10 cellular contexts compared by ENCODE assay signal in genomic region chr18:66749030-66749429, GRCh38.
DNase-seq lines count a peak whose midpoint lies in the region; ATAC-seq and TF ChIP-seq lines count a peak whose summit lies in the region.
"Had no signal": no experiment of that assay in that cellular context is flagged by ENCODE, and none has a peak within 500 bp of the region (broad histone marks: within the 10 kb centered on the region; RNA-seq: fewer than 3 reads in every experiment).

No MANE protein-coding gene starts in this region.

- no peak overlapping the region for H3K27ac Mint-ChIP-seq in activated CD8-positive, alpha-beta memory T cell treated with anti-CD3 and anti-CD28 coated beads, Interleukin-2, amount 10 ng/mL, durations not matched to agents 7 days and 5 days
- H3K27ac Mint-ChIP-seq: effector memory CD8-positive, alpha-beta T cell; nephron had no signal

- peak; percentile 12 for TF ChIP-seq CTCF in choroid plexus epithelial cell (conservative IDR thresholded peaks at IDR 0.05; ENCODE audit: low read depth, low read length)

- peak; percentile 57 for DNase-seq in COLO829 (ENCODE audit: low spot score)
- peak; percentile 0 to 42 for DNase-seq in NCI-H526 (lab: John Stamatoyannopoulos, UW)
- peak; percentile 20 for DNase-seq in choroid plexus epithelial cell (ENCODE audit: low read depth)
- DNase-seq in lung microvascular endothelial cell (ENCODE audit: low read depth in 2 of 2) = peak; percentile 3 to 59
- DNase-seq in NCI-H187 (lab: John Stamatoyannopoulos, UW) = no peak
- no peak for DNase-seq in activated CD8-positive, alpha-beta memory T cell treated with anti-CD3 and anti-CD28 coated beads, Interleukin-2, amount 10 ng/mL, durations not matched to agents 7 days and 5 days
- DNase-seq: effector memory CD8-positive, alpha-beta T cell had no signal

- H3K4me3 Mint-ChIP-seq in activated CD8-positive, alpha-beta memory T cell treated with anti-CD3 and anti-CD28 coated beads, Interleukin-2, amount 10 ng/mL, durations not matched to agents 7 days and 5 days = no peak overlapping the region
- H3K4me3 Mint-ChIP-seq: effector memory CD8-positive, alpha-beta T cell; nephron had no signal

- no peak overlapping the region for H3K4me3 ChIP-seq in choroid plexus epithelial cell (ENCODE audit: low read depth, low read length)

- H3K9me3 Mint-ChIP-seq in activated CD8-positive, alpha-beta memory T cell treated with anti-CD3 and anti-CD28 coated beads, Interleukin-2, amount 10 ng/mL, durations not matched to agents 7 days and 5 days (ENCODE audit: low read depth) = peaks cover 2% of the 10 kb centered on the region
- H3K9me3 Mint-ChIP-seq: nephron had no signal

- no peaks in the 10 kb centered on the region for H3K36me3 Mint-ChIP-seq in activated CD8-positive, alpha-beta memory T cell treated with anti-CD3 and anti-CD28 coated beads, Interleukin-2, amount 10 ng/mL, durations not matched to agents 7 days and 5 days

- no peaks in the 10 kb centered on the region for H3K4me1 Mint-ChIP-seq in activated CD8-positive, alpha-beta memory T cell treated with anti-CD3 and anti-CD28 coated beads, Interleukin-2, amount 10 ng/mL, durations not matched to agents 7 days and 5 days
- H3K4me1 Mint-ChIP-seq: nephron had no signal

- H3K27me3 Mint-ChIP-seq in activated CD8-positive, alpha-beta memory T cell treated with anti-CD3 and anti-CD28 coated beads, Interleukin-2, amount 10 ng/mL, durations not matched to agents 7 days and 5 days = no peaks in the 10 kb centered on the region
- H3K27me3 Mint-ChIP-seq: effector memory CD8-positive, alpha-beta T cell had no signal

- CTCF ChIA-PET in activated CD8-positive, alpha-beta memory T cell treated with anti-CD3 and anti-CD28 coated beads, Interleukin-2, amount 10 ng/mL, durations not matched to agents 7 days and 5 days (lab: Charles Lee) = no interaction called here

- ATAC-seq in HG02678 (IDR thresholded peaks at IDR 0.05; ENCODE audit: unreplicated experiment) (no peak), GM21528 (IDR thresholded peaks at IDR 0.05; ENCODE audit: low FRiP score, unreplicated experiment) (no peak)
- ATAC-seq in activated CD8-positive, alpha-beta memory T cell treated with anti-CD3 and anti-CD28 coated beads, Interleukin-2, amount 10 ng/mL, durations not matched to agents 7 days and 5 days = no peak
- ATAC-seq: effector memory CD8-positive, alpha-beta T cell had no signal

Comparison
In these comparisons a context has a peak if more than half of its experiments do, and no peak if none do; other contexts are left out.
1. DNase-seq: peak in COLO829 (single experiment), NCI-H526 (2 of 2), choroid plexus epithelial cell (single experiment) and lung microvascular endothelial cell (2 of 2); none in NCI-H187 (0 of 2) and activated CD8-positive, alpha-beta memory T cell treated with anti-CD3 and anti-CD28 coated beads, Interleukin-2, amount 10 ng/mL, durations not matched to agents 7 days and 5 days (single experiment).